ENCODE assay signal across 22 cellular contexts in the genomic region with DNA sequence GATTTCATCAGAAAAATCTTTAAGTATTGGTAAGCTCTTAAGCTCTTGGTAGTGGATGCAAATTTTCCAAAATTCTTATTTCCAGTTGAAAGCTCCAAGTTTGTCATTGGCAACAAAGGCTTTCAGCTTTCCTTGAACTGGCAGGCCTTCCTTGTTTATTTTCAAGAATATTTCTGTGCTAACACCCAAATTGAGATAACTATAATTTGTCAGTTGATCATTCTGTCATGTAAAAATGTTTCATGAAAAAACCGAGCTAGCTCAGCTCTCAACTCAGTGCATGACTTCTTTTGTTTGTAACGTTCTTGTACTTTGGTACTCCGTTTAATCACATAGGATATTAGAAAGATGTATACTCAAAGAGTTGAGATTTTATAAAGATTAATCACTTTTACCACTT. TPM values are rescaled to one million over a fixed set of nuclear protein-coding genes. Genes with fewer than 3 reads are reported as not detected.
A peak's percentile ranks its signal among the peaks of the same experiment; 100 is the strongest.
DNase-seq lines count a peak whose midpoint lies in the region; ATAC-seq, FAIRE-seq and TF ChIP-seq lines count a peak whose summit lies in the region.
"Had no signal": no experiment of that assay in that cellular context is flagged by ENCODE, and none has a peak within 500 bp of the region (broad histone marks: within the 10 kb centered on the region; RNA-seq: fewer than 3 reads in every experiment).

No MANE protein-coding gene starts in this region.

- H3K27me3 Mint-ChIP-seq in WTC11 (ENCODE audit: low read depth): no peaks in the 10 kb centered on the region
- H3K27me3 Mint-ChIP-seq: CD4-positive, alpha-beta memory T cell had no signal

- intact Hi-C loops in left colon (cut with DNase I, micrococcal nuclease): no loop called here

- TF ChIP-seq CTCF in WTC11 (IDR thresholded peaks at IDR 0.05): no peak
- TF ChIP-seq CTCF in gastroesophageal sphincter (IDR thresholded peaks at IDR 0.05): no peak

- H3K9me3 Mint-ChIP-seq in WTC11: peaks cover 5% of the 10 kb centered on the region
- H3K9me3 Mint-ChIP-seq: CD4-positive, alpha-beta memory T cell; HFFc6 had no signal

- H3K27me3 ChIP-seq in gastroesophageal sphincter: no peaks in the 10 kb centered on the region

- CTCF ChIA-PET in WTC11 (lab: Charles Lee): interaction anchor here (1.1 to 3.6 kb wide), 3 partner anchors 89 to 154 kb away, joined by 3 to 23 read pairs (median 3); a partner anchor contains a TSS

- no peak for TF ChIP-seq EP300 in gastroesophageal sphincter (IDR thresholded peaks at IDR 0.05)

- H3K27ac ChIP-seq in gastroesophageal sphincter: peak overlapping the region in 2 of 4 donors; percentile 48 to 57

- POLR2A ChIA-PET in WTC11 (lab: Charles Lee): no interaction called here

- H3K4me1 ChIP-seq in gastroesophageal sphincter: peaks cover 3 to 24% (median 3%) of the 10 kb centered on the region in 3 donors
- H3K4me1 ChIP-seq: HAP-1 had no signal

- no peak for TF ChIP-seq POLR2A in gastroesophageal sphincter (IDR thresholded peaks at IDR 0.05)

- no peak for ATAC-seq in WTC11
- peak; percentile 51 for ATAC-seq in gastroesophageal sphincter
- no peak for ATAC-seq in GM21515 (IDR thresholded peaks at IDR 0.05; ENCODE audit: unreplicated experiment)
- ATAC-seq in left colon: no peak

- 20 to 25% methylated on average over 3 of the region's 3 CpGs for WGBS in gastroesophageal sphincter (ENCODE audit: low coverage in 1 of 2), 2 donors

- FAIRE-seq in colon (lab: Jason Lieb, UNC): peak; percentile 18
- FAIRE-seq: GM12891, GM18507, H54 had no signal

- H3K4me3 Mint-ChIP-seq in WTC11: no peak overlapping the region
- H3K4me3 Mint-ChIP-seq: CD4-positive, alpha-beta memory T cell; HFFc6 had no signal

- 0 out of 2 replicates have a peak overlapping the region, but pooled peaks have one; percentile 48 for H3K27ac Mint-ChIP-seq in WTC11
- H3K27ac Mint-ChIP-seq: CD4-positive, alpha-beta memory T cell; HFFc6 had no signal

- H3K4me1 Mint-ChIP-seq in WTC11: peaks cover 50% of the 10 kb centered on the region
- H3K4me1 Mint-ChIP-seq: CD4-positive, alpha-beta memory T cell had no signal

- peaks cover 20% of the 10 kb centered on the region for H3K36me3 Mint-ChIP-seq in WTC11

- DNase-seq in WTC11 (ENCODE audit: low spot score): no peak
- DNase-seq in NCI-H2171 treated with DMSO at 0.1 percent for 48 hours (lab: John Stamatoyannopoulos, UW): no peak
- DNase-seq in left colon: no peak
- DNase-seq: C1 segment of cervical spinal cord; Calu3; CD4-positive, alpha-beta memory T cell; COR-L47; DMS53; DMS79 treated with DMSO at 0.1 percent for 48 hours; GF-D8; GOT3; HFFc6 had no signal

- no peak overlapping the region for H3K4me3 ChIP-seq in gastroesophageal sphincter
- H3K4me3 ChIP-seq: HAP-1 had no signal

- H3K9me3 ChIP-seq in gastroesophageal sphincter: no peaks in the 10 kb centered on the region
- H3K9me3 ChIP-seq: HAP-1 had no signal

- H3K36me3 ChIP-seq in gastroesophageal sphincter: peaks cover 0 to 10% of the 10 kb centered on the region in 2 donors
- H3K36me3 ChIP-seq: HAP-1 had no signal

TF ChIP-seq in WTC11, 78 proteins besides CTCF, POLR2A, EP300 and RAD21 (continues in another document):
- TF ChIP-seq, protein P1, sequence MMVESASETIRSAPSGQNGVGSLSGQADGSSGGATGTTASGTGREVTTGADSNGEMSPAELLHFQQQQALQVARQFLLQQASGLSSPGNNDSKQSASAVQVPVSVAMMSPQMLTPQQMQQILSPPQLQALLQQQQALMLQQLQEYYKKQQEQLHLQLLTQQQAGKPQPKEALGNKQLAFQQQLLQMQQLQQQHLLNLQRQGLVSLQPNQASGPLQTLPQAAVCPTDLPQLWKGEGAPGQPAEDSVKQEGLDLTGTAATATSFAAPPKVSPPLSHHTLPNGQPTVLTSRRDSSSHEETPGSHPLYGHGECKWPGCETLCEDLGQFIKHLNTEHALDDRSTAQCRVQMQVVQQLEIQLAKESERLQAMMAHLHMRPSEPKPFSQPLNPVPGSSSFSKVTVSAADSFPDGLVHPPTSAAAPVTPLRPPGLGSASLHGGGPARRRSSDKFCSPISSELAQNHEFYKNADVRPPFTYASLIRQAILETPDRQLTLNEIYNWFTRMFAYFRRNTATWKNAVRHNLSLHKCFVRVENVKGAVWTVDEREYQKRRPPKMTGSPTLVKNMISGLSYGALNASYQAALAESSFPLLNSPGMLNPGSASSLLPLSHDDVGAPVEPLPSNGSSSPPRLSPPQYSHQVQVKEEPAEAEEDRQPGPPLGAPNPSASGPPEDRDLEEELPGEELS (CRISPR knock-in tag; IDR thresholded peaks at IDR 0.05): no peak
- TF ChIP-seq, protein P2, sequence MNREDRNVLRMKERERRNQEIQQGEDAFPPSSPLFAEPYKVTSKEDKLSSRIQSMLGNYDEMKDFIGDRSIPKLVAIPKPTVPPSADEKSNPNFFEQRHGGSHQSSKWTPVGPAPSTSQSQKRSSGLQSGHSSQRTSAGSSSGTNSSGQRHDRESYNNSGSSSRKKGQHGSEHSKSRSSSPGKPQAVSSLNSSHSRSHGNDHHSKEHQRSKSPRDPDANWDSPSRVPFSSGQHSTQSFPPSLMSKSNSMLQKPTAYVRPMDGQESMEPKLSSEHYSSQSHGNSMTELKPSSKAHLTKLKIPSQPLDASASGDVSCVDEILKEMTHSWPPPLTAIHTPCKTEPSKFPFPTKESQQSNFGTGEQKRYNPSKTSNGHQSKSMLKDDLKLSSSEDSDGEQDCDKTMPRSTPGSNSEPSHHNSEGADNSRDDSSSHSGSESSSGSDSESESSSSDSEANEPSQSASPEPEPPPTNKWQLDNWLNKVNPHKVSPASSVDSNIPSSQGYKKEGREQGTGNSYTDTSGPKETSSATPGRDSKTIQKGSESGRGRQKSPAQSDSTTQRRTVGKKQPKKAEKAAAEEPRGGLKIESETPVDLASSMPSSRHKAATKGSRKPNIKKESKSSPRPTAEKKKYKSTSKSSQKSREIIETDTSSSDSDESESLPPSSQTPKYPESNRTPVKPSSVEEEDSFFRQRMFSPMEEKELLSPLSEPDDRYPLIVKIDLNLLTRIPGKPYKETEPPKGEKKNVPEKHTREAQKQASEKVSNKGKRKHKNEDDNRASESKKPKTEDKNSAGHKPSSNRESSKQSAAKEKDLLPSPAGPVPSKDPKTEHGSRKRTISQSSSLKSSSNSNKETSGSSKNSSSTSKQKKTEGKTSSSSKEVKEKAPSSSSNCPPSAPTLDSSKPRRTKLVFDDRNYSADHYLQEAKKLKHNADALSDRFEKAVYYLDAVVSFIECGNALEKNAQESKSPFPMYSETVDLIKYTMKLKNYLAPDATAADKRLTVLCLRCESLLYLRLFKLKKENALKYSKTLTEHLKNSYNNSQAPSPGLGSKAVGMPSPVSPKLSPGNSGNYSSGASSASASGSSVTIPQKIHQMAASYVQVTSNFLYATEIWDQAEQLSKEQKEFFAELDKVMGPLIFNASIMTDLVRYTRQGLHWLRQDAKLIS (CRISPR knock-in tag; IDR thresholded peaks at IDR 0.05; ENCODE audit: borderline replicate concordance): no peak
- TF ChIP-seq, protein P3, sequence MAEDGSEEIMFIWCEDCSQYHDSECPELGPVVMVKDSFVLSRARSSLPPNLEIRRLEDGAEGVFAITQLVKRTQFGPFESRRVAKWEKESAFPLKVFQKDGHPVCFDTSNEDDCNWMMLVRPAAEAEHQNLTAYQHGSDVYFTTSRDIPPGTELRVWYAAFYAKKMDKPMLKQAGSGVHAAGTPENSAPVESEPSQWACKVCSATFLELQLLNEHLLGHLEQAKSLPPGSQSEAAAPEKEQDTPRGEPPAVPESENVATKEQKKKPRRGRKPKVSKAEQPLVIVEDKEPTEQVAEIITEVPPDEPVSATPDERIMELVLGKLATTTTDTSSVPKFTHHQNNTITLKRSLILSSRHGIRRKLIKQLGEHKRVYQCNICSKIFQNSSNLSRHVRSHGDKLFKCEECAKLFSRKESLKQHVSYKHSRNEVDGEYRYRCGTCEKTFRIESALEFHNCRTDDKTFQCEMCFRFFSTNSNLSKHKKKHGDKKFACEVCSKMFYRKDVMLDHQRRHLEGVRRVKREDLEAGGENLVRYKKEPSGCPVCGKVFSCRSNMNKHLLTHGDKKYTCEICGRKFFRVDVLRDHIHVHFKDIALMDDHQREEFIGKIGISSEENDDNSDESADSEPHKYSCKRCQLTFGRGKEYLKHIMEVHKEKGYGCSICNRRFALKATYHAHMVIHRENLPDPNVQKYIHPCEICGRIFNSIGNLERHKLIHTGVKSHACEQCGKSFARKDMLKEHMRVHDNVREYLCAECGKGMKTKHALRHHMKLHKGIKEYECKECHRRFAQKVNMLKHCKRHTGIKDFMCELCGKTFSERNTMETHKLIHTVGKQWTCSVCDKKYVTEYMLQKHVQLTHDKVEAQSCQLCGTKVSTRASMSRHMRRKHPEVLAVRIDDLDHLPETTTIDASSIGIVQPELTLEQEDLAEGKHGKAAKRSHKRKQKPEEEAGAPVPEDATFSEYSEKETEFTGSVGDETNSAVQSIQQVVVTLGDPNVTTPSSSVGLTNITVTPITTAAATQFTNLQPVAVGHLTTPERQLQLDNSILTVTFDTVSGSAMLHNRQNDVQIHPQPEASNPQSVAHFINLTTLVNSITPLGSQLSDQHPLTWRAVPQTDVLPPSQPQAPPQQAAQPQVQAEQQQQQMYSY (CRISPR knock-in tag; IDR thresholded peaks at IDR 0.05): no peak
- no peak for TF ChIP-seq NFATC4 (CRISPR knock-in tag; IDR thresholded peaks at IDR 0.05)
- TF ChIP-seq ZBTB21 (CRISPR knock-in tag; IDR thresholded peaks at IDR 0.05; ENCODE audit: borderline replicate concordance): no peak
- TF ChIP-seq, protein P4, sequence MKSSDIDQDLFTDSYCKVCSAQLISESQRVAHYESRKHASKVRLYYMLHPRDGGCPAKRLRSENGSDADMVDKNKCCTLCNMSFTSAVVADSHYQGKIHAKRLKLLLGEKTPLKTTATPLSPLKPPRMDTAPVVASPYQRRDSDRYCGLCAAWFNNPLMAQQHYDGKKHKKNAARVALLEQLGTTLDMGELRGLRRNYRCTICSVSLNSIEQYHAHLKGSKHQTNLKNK (CRISPR knock-in tag; IDR thresholded peaks at IDR 0.05): no peak
- TF ChIP-seq ESRRA (CRISPR knock-in tag; IDR thresholded peaks at IDR 0.05; ENCODE audit: borderline replicate concordance): no peak
- TF ChIP-seq JUN (CRISPR knock-in tag; IDR thresholded peaks at IDR 0.05): no peak
- TF ChIP-seq NR2C2 (CRISPR knock-in tag; IDR thresholded peaks at IDR 0.05): no peak
- no peak for TF ChIP-seq ATF1 (CRISPR knock-in tag; IDR thresholded peaks at IDR 0.05)

RNA-seq across cellular contexts. Expression of a gene that starts 38.9 kb away (rescaled TPM):
- total RNA-seq in WTC11 (2021): 0.21 to 1.4 TPM (median 0.44 TPM) in 3 replicates
- total RNA-seq in gastroesophageal sphincter: 1 to 10 TPM in 2 of 4 donors, under 1 TPM in 1, not detected in 1; 0.50 to 6.9 (median 4.2) TPM
- 1 to 10 TPM in 1 of 2 donors, under 1 TPM in 1; 0.61 to 4.2 TPM for total RNA-seq in left colon
- total RNA-seq: A172, A673, Calu3, G401 had no signal

RNA-seq across cellular contexts. Expression of a gene that starts 51.5 kb away (rescaled TPM):
- 66.3 to 78.3 TPM (median 71.2 TPM) in 3 replicates for total RNA-seq in WTC11 (2021)
- 10 to 100 TPM; 26.3 to 45.4 (median 36.3) TPM for total RNA-seq in gastroesophageal sphincter
- 10 to 100 TPM in 1 of 2 donors, 1 to 10 TPM in 1; 8.0 to 10.9 TPM for total RNA-seq in left colon
